ENCODE assay signal across 20 cellular contexts in genomic region chr20:47800619-47801018, GRCh38.
"Had no signal": no experiment of that assay in that cellular context is flagged by ENCODE, and none has a peak within 500 bp of the region (broad histone marks: within the 10 kb centered on the region; RNA-seq: fewer than 3 reads in every experiment).

No MANE protein-coding gene starts in this region.

- H3K27ac ChIP-seq: body of pancreas, epithelial cell of prostate, psoas muscle, testis, upper lobe of right lung had no signal

- ATAC-seq: activated CD8-positive, alpha-beta memory T cell treated with anti-CD3 and anti-CD28 coated beads, Interleukin-2, amount 10 ng/mL, durations not matched to agents 7 days and 5 days; activated naive CD4-positive, alpha-beta T cell treated with anti-CD3 and anti-CD28 coated beads, Interleukin-2, amount 50 U/mL, for 72 hours; body of pancreas; effector memory CD8-positive, alpha-beta T cell; left cardiac atrium; psoas muscle; stimulated activated naive CD8-positive, alpha-beta T cell treated with anti-CD3 and anti-CD28 coated beads, Interleukin-15, amount 100 ng/mL, for 72 hours; upper lobe of right lung had no signal

- H3K4me1 ChIP-seq: body of pancreas, psoas muscle, testis had no signal

- H3K9me3 ChIP-seq: body of pancreas, psoas muscle, testis, upper lobe of right lung had no signal

- H3K36me3 ChIP-seq: upper lobe of right lung had no signal

- H3K4me3 ChIP-seq: body of pancreas, psoas muscle, testis, upper lobe of right lung had no signal

- DNase-seq: activated CD4-positive, alpha-beta T cell treated with anti-CD3 and anti-CD28 coated beads, Interleukin-2, amount 50 U/mL, for 48 hours; activated CD4-positive, CD25-positive, alpha-beta regulatory T cell treated with anti-CD3 and anti-CD28 coated beads, Interleukin-2, amount 50 U/mL, for 72 hours; activated CD8-positive, alpha-beta memory T cell treated with anti-CD3 and anti-CD28 coated beads, Interleukin-2, amount 10 ng/mL, durations not matched to agents 7 days and 5 days; activated effector memory CD4-positive, alpha-beta T cell treated with Interleukin-2 at 50 U/mL for 16 hours; activated T-cell treated with anti-CD3 and anti-CD28 coated beads, Interleukin-2, amount 50 U/mL, for 24 hours; amniotic stem cell; body of pancreas; central memory CD4-positive, alpha-beta T cell; effector memory CD8-positive, alpha-beta T cell; immature natural killer cell; left cardiac atrium; psoas muscle; stimulated activated CD4-positive, alpha-beta T cell treated with anti-CD3 and anti-CD28 coated beads, Interleukin-4, amount 100 ng/mL, for 1 hour; stimulated activated CD8-positive, alpha-beta memory T cell treated with anti-CD3 and anti-CD28 coated beads, Interleukin-4, amount 100 ng/mL, for 48 hours; stimulated activated naive CD8-positive, alpha-beta T cell treated with anti-CD3 and anti-CD28 coated beads, Interleukin-15, amount 100 ng/mL, for 72 hours; T-helper 9 cell; testis; upper lobe of right lung had no signal

- H3K27me3 ChIP-seq: body of pancreas, testis had no signal
